In genomic region chrX:117771384-117771783, GRCh38 we compare ENCODE assay signal across 22 cellular contexts.
DNase-seq lines count a peak whose midpoint lies in the region; ATAC-seq, FAIRE-seq and TF ChIP-seq lines count a peak whose summit lies in the region.
"Had no signal": no experiment of that assay in that cellular context is flagged by ENCODE, and none has a peak within 500 bp of the region (broad histone marks: within the 10 kb centered on the region; RNA-seq: fewer than 3 reads in every experiment).

No MANE protein-coding gene starts in this region.

- H3K27ac ChIP-seq in A549, result no peak overlapping the region
- no peak overlapping the region for H3K27ac ChIP-seq in SK-N-MC
- H3K27ac ChIP-seq: 22Rv1, GM23248 had no signal

- no peaks in the 10 kb centered on the region for H3K4me1 ChIP-seq in A549

- FAIRE-seq in A549 (lab: Jason Lieb, UNC), result no peak
- FAIRE-seq: A204.1, G401.6, GM12892, GM19239, H1 had no signal

- TF ChIP-seq POLR2A in A549 (IDR thresholded peaks at IDR 0.05; ENCODE audit: low read length), result no peak

- in situ Hi-C loops in ACHN (cut with HindIII; ENCODE audit: low pct_ligation_motif_present, low pct_unique_long_range_greater_than_20kb, low sequenced_read_pairs), result no loop called here

- H3K9ac ChIP-seq in SK-N-MC (ENCODE audit: insufficient read length), result no peak overlapping the region
- H3K9ac ChIP-seq: GM23248 had no signal

- POLR2A ChIA-PET in A549 (lab: Yijun Ruan, JAX), result no interaction called here

- H3K36me3 ChIP-seq in SK-N-MC (ENCODE audit: insufficient read depth, low read length), result no peaks in the 10 kb centered on the region

- DNase-seq in NCI-H1436 (lab: John Stamatoyannopoulos, UW) (peak; percentile 0), NCI-H1436 treated with DMSO at 0.1 percent for 48 hours (lab: John Stamatoyannopoulos, UW) (no peak), A549 (ENCODE audit: low read depth in 1 of 2, low spot score in 1 of 2) (no peak), SK-N-MC (ENCODE audit: low read depth, low spot score) (peak; percentile 16), kidney glomerular epithelial cell (lab: John Stamatoyannopoulos, UW) (peak; percentile 1), ACHN (no peak)
- no peak for DNase-seq in stimulated activated CD4-positive, alpha-beta T cell treated with anti-CD3 and anti-CD28 coated beads, Interleukin-12 subunit alpha, Interleukin-12 subunit beta, amount 100 ng/mL, for 4 hours
- DNase-seq: C1 segment of cervical spinal cord; Calu3; CD4-positive, alpha-beta memory T cell; COR-L47; DMS153; DND-41; GM23248; H7; HCEC 1CT had no signal

- no peak overlapping the region for H3K4me3 ChIP-seq in A549
- H3K4me3 ChIP-seq in SK-N-MC, result no peak overlapping the region
- H3K4me3 ChIP-seq: GM23248 had no signal

- CTCF ChIA-PET in A549 (lab: Yijun Ruan, JAX), result interaction anchor here (0.6 kb wide), 1 partner anchor 643 kb away, joined by 3 read pairs; no protein-coding TSS in a partner anchor

- no peaks in the 10 kb centered on the region for H3K9me3 ChIP-seq in A549
- no peaks in the 10 kb centered on the region for H3K9me3 ChIP-seq in SK-N-MC (ENCODE audit: low read depth, low read length)

- no peak for TF ChIP-seq CTCF in A549 (IDR thresholded peaks at IDR 0.05)

- ATAC-seq in A549, result no peak

- TF ChIP-seq RAD21 in A549 (conservative IDR thresholded peaks at IDR 0.05 in 1 of 2, IDR thresholded peaks at IDR 0.05 in 1 of 2), result no peak

- TF ChIP-seq EP300 in A549 (IDR thresholded peaks at IDR 0.05), result no peak

- no peak overlapping the region for H3K4me2 ChIP-seq in A549

TF ChIP-seq in A549, 52 proteins besides CTCF, POLR2A, EP300 and RAD21:
- TF ChIP-seq MAFK (IDR thresholded peaks at IDR 0.05; ENCODE audit: partially characterized antibody), result peak; percentile 31
- TF ChIP-seq, protein P1, sequence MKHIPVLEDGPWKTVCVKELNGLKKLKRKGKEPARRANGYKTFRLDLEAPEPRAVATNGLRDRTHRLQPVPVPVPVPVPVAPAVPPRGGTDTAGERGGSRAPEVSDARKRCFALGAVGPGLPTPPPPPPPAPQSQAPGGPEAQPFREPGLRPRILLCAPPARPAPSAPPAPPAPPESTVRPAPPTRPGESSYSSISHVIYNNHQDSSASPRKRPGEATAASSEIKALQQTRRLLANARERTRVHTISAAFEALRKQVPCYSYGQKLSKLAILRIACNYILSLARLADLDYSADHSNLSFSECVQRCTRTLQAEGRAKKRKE (CRISPR knock-in tag; IDR thresholded peaks at IDR 0.05; ENCODE audit: low read depth), result no peak

Comparison
In these comparisons a context has a peak if more than half of its experiments do, and no peak if none do; other contexts are left out.
1. DNase-seq: peak in NCI-H1436 (single experiment), SK-N-MC (single experiment) and kidney glomerular epithelial cell (single experiment); none in NCI-H1436 treated with DMSO at 0.1 percent for 48 hours (single experiment), A549 (0 of 2), stimulated activated CD4-positive, alpha-beta T cell treated with anti-CD3 and anti-CD28 coated beads, Interleukin-12 subunit alpha, Interleukin-12 subunit beta, amount 100 ng/mL, for 4 hours (single experiment) and ACHN (single experiment).